Comparison of ENCODE assay signal across 1 cellular context in the genomic region with DNA sequence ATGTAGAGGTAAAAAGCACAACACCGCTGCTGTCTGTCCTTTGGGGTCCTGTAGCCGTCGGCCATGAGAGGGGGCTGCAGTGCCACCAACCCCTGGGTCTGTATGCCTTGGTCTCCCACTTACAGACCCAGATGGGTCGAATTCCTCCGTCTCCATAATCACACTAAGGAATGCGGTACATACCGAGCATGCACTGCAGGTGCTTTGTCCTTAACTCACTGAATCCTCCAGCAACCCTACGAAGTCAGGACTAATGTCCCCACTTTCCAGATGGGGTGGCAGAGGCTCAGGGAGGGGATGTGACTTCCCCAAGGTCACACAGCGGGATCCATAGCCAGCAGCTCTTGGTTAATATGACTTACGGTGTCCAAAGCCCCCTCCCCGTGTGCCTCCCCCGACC.
TF ChIP-seq lines count a peak whose summit lies in the region.

No MANE protein-coding gene starts in this region.

TF ChIP-seq in GM23338, 12 proteins besides CTCF, POLR2A, EP300 and RAD21 (continued from another document):
- TF ChIP-seq, protein P1, sequence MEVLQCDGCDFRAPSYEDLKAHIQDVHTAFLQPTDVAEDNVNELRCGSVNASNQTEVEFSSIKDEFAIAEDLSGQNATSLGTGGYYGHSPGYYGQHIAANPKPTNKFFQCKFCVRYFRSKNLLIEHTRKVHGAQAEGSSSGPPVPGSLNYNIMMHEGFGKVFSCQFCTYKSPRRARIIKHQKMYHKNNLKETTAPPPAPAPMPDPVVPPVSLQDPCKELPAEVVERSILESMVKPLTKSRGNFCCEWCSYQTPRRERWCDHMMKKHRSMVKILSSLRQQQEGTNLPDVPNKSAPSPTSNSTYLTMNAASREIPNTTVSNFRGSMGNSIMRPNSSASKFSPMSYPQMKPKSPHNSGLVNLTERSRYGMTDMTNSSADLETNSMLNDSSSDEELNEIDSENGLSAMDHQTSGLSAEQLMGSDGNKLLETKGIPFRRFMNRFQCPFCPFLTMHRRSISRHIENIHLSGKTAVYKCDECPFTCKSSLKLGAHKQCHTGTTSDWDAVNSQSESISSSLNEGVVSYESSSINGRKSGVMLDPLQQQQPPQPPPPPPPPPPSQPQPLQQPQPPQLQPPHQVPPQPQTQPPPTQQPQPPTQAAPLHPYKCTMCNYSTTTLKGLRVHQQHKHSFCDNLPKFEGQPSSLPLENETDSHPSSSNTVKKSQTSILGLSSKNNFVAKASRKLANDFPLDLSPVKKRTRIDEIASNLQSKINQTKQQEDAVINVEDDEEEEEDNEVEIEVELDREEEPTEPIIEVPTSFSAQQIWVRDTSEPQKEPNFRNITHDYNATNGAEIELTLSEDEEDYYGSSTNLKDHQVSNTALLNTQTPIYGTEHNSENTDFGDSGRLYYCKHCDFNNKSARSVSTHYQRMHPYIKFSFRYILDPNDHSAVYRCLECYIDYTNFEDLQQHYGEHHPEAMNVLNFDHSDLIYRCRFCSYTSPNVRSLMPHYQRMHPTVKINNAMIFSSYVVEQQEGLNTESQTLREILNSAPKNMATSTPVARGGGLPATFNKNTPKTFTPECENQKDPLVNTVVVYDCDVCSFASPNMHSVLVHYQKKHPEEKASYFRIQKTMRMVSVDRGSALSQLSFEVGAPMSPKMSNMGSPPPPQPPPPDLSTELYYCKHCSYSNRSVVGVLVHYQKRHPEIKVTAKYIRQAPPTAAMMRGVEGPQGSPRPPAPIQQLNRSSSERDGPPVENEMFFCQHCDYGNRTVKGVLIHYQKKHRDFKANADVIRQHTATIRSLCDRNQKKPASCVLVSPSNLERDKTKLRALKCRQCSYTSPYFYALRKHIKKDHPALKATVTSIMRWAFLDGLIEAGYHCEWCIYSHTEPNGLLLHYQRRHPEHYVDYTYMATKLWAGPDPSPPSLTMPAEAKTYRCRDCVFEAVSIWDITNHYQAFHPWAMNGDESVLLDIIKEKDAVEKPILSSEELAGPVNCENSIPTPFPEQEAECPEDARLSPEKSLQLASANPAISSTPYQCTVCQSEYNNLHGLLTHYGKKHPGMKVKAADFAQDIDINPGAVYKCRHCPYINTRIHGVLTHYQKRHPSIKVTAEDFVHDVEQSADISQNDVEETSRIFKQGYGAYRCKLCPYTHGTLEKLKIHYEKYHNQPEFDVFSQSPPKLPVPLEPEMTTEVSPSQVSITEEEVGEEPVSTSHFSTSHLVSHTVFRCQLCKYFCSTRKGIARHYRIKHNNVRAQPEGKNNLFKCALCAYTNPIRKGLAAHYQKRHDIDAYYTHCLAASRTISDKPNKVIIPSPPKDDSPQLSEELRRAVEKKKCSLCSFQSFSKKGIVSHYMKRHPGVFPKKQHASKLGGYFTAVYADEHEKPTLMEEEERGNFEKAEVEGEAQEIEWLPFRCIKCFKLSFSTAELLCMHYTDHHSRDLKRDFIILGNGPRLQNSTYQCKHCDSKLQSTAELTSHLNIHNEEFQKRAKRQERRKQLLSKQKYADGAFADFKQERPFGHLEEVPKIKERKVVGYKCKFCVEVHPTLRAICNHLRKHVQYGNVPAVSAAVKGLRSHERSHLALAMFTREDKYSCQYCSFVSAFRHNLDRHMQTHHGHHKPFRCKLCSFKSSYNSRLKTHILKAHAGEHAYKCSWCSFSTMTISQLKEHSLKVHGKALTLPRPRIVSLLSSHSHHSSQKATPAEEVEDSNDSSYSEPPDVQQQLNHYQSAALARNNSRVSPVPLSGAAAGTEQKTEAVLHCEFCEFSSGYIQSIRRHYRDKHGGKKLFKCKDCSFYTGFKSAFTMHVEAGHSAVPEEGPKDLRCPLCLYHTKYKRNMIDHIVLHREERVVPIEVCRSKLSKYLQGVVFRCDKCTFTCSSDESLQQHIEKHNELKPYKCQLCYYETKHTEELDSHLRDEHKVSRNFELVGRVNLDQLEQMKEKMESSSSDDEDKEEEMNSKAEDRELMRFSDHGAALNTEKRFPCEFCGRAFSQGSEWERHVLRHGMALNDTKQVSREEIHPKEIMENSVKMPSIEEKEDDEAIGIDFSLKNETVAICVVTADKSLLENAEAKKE (CRISPR knock-in tag; IDR thresholded peaks at IDR 0.05) = no peak
- peak; percentile 85 for TF ChIP-seq POLR2AphosphoS5 (IDR thresholded peaks at IDR 0.05; ENCODE audit: low read depth)
